1 cellular context compared by ENCODE assay signal in the genomic region with DNA sequence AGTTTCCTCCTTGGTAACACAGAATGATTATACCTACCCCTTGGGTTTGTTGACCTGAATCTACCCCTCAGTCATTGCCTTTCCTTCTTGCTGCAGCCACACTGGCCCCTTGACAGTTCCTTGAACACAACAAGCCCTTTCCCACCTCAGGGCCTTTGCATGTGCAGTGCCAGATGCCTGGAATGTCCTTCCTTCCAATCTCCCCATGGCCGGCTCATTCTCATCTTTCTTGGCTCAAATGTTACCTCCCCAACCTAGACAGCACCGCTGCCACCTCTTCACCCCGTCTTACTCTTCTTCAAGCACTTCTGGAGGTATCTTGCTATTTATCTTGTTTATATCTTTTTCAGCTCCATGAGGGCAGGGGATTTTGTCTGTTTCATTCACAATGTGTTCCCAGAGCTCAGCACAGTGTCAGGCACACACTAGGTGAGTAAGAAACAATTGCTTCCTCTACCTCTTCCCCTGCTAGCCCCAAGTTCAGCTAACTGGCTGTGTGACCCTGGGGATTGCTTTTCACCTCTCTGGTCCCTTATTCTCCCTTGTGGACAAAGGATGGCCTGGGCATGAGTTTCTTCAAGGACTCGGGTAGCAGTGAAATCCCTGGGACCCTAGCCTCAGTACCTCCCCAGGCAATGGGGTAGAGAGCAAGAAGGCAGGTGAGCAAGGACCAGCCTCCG.
TF ChIP-seq lines count a peak whose summit lies in the region.

No MANE protein-coding gene starts in this region.

TF ChIP-seq in HCT116, 20 proteins besides CTCF, POLR2A, EP300 and RAD21 (continued from another document):
- TF ChIP-seq, protein P1, sequence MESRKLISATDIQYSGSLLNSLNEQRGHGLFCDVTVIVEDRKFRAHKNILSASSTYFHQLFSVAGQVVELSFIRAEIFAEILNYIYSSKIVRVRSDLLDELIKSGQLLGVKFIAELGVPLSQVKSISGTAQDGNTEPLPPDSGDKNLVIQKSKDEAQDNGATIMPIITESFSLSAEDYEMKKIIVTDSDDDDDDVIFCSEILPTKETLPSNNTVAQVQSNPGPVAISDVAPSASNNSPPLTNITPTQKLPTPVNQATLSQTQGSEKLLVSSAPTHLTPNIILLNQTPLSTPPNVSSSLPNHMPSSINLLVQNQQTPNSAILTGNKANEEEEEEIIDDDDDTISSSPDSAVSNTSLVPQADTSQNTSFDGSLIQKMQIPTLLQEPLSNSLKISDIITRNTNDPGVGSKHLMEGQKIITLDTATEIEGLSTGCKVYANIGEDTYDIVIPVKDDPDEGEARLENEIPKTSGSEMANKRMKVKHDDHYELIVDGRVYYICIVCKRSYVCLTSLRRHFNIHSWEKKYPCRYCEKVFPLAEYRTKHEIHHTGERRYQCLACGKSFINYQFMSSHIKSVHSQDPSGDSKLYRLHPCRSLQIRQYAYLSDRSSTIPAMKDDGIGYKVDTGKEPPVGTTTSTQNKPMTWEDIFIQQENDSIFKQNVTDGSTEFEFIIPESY (IDR thresholded peaks at IDR 0.05; ENCODE audit: extremely low read depth, insufficient replicate concordance, low read length): no peak
- TF ChIP-seq ZNF274 (IDR thresholded peaks at IDR 0.05; ENCODE audit: low read depth, low read length) (no peak), YY1 (IDR thresholded peaks at IDR 0.05; ENCODE audit: extremely low read depth, insufficient replicate concordance, low read depth, low read length) (no peak), CEBPB (IDR thresholded peaks at IDR 0.05; ENCODE audit: low read depth) (no peak), JUND (IDR thresholded peaks at IDR 0.05) (no peak), POLR2AphosphoS5 (IDR thresholded peaks at IDR 0.05; ENCODE audit: low read depth, low read length) (no peak), FOSL1 (IDR thresholded peaks at IDR 0.05; ENCODE audit: low read depth) (no peak), EGR1 (IDR thresholded peaks at IDR 0.05; ENCODE audit: low read depth) (no peak), EZH2phosphoT487 (IDR thresholded peaks at IDR 0.05; ENCODE audit: borderline replicate concordance) (no peak), EZH2 (IDR thresholded peaks at IDR 0.05) (no peak), SP1 (IDR thresholded peaks at IDR 0.05; ENCODE audit: low read depth) (no peak)
- TF ChIP-seq, protein P2, sequence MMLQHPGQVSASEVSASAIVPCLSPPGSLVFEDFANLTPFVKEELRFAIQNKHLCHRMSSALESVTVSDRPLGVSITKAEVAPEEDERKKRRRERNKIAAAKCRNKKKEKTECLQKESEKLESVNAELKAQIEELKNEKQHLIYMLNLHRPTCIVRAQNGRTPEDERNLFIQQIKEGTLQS (IDR thresholded peaks at IDR 0.05): no peak
